Comparison of ENCODE assay signal across 8 cellular contexts in the genomic region with DNA sequence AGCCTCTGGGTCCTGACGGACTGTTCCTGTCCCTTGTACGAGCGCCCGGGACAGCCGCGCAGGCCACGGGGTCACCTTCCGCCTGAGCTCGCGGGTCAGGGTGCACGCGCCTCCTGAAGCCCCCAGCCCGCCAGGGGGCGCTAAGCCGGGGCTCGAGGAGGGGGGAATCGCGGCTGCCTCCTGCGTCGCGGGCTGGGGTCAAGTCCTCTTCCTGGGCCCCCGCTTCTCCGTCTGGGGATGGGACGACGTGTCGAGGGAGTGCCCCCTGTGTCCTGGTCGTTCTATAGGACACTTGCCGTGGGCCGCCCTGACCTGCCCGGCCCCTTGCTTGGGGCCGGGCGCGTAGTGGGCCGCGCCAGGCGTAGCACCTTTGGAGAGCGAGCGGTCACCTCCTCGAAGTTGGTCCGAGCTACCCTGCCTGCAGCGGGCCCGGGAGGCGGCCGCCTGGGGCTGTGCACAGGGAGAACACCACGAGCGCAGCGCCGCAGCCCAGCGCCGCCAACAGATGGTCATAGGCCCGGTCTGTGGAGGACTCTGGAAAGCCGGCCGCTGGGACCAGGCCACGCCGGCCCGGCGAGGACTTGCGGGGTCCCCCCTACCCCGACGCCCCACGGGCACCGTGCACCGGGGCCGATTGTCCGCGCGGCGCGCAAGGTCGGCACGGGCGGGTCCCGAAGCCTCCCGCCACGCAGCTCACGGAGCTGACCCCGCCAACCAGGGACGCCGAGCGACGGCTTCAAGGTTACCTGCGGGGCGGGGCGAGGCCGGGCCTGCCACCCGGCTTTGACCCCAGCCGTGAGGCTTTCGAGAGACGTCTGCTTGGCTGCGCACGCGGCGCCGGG. TPM values are rescaled to one million over a fixed set of nuclear protein-coding genes. Genes with fewer than 3 reads are reported as not detected.
DNase-seq lines count a peak whose midpoint lies in the region; ATAC-seq, FAIRE-seq and TF ChIP-seq lines count a peak whose summit lies in the region.

No MANE protein-coding gene starts in this region.

- no peaks in the 10 kb centered on the region for H3K4me1 ChIP-seq in ACC112 (ENCODE audit: control insufficient read depth, insufficient read depth, low read length, unreplicated experiment)
- peaks cover 0 to 34% (median 10%) of the 10 kb centered on the region in 4 donors for H3K4me1 ChIP-seq in right lobe of liver

- 0% methylated on average over 19 of the region's 94 CpGs for WGBS in right lobe of liver (ENCODE audit: insufficient coverage, low coverage, low lambda C conversion rate, missing lambda C conversion rate)

- H3K36me3 Mint-ChIP-seq in activated CD4-positive, alpha-beta T cell treated with anti-CD3 and anti-CD28 coated beads for 36 hours (ENCODE audit: low read depth) = no peaks in the 10 kb centered on the region
- no peaks in the 10 kb centered on the region for H3K36me3 Mint-ChIP-seq in dendritic cell treated with granulocyte-macrophage colony-stimulating factor and Interleukin-4, amounts not matched to agents 40 ng/mL and 50 ng/mL, for 4 days (ENCODE audit: low read depth)

- DNase-seq in GM19239 (ENCODE audit: insufficient read length, low spot score) (peak; percentile 78), NCI-H2196 (lab: John Stamatoyannopoulos, UW; ENCODE audit: unreplicated experiment) (peak; percentile 91), right lobe of liver (peak; percentile 88 to 91 (median 91))
- DNase-seq in activated CD4-positive, alpha-beta T cell treated with anti-CD3 and anti-CD28 coated beads for 36 hours = peak; percentile 88
- peak; percentile 74 for DNase-seq in stimulated activated CD4-positive, alpha-beta T cell treated with anti-CD3 and anti-CD28 coated beads, Interleukin-4, amount 100 ng/mL, for 24 hours

- TF ChIP-seq CTCF in right lobe of liver (IDR thresholded peaks at IDR 0.05) = peak; percentile 87 to 94 (median 92)

- POLR2A ChIA-PET in activated CD4-positive, alpha-beta T cell treated with anti-CD3 and anti-CD28 coated beads for 36 hours (lab: Charles Lee) = no interaction called here

- H3K9me3 Mint-ChIP-seq in activated CD4-positive, alpha-beta T cell treated with anti-CD3 and anti-CD28 coated beads for 36 hours (ENCODE audit: low read depth) = no peaks in the 10 kb centered on the region
- H3K9me3 Mint-ChIP-seq in dendritic cell treated with granulocyte-macrophage colony-stimulating factor and Interleukin-4, amounts not matched to agents 40 ng/mL and 50 ng/mL, for 4 days = no peaks in the 10 kb centered on the region

- no peaks in the 10 kb centered on the region for H3K36me3 ChIP-seq in ACC112 (ENCODE audit: insufficient read depth, low read length)
- H3K36me3 ChIP-seq in right lobe of liver = no peaks in the 10 kb centered on the region

- intact Hi-C loops in activated CD4-positive, alpha-beta T cell treated with anti-CD3 and anti-CD28 coated beads for 36 hours (cut with DNase I, micrococcal nuclease) = loop anchor here (1.0 to 5.0 kb wide), 5 partner anchors 26 to 473 kb away; a partner anchor contains a TSS
- intact Hi-C loops in dendritic cell treated with granulocyte-macrophage colony-stimulating factor and Interleukin-4, amounts not matched to agents 40 ng/mL and 50 ng/mL, for 4 days (cut with micrococcal nuclease) = loop anchor here (5.0 kb wide), 1 partner anchor 473 kb away; no protein-coding TSS in a partner anchor
- intact Hi-C loops in right lobe of liver (cut with DNase I) = loop anchor here (5.0 kb wide), 1 partner anchor 108 kb away; no protein-coding TSS in a partner anchor

- H3K4me3 ChIP-seq in ACC112 (ENCODE audit: low read depth, low read length) (peak overlapping the region; percentile 75), right lobe of liver (peak overlapping the region; percentile 52 to 66 (median 61))

- no peak for FAIRE-seq in GM19239 (lab: Jason Lieb, UNC)

- H3K27me3 ChIP-seq in ACC112 (ENCODE audit: insufficient read depth, low read length) = peaks cover 55% of the 10 kb centered on the region
- H3K27me3 ChIP-seq in right lobe of liver = no peaks in the 10 kb centered on the region

- H3K4me1 Mint-ChIP-seq in activated CD4-positive, alpha-beta T cell treated with anti-CD3 and anti-CD28 coated beads for 36 hours = peaks cover 15% of the 10 kb centered on the region
- peaks cover 52% of the 10 kb centered on the region for H3K4me1 Mint-ChIP-seq in dendritic cell treated with granulocyte-macrophage colony-stimulating factor and Interleukin-4, amounts not matched to agents 40 ng/mL and 50 ng/mL, for 4 days (ENCODE audit: low read depth)

- CTCF ChIA-PET in activated CD4-positive, alpha-beta T cell treated with anti-CD3 and anti-CD28 coated beads for 36 hours (lab: Charles Lee) = interaction anchor here (0.6 to 4.0 kb wide), 42 partner anchors 8 to 923 kb away, joined by 3 to 72 read pairs (median 4); no protein-coding TSS in a partner anchor

- H3K9me3 ChIP-seq in right lobe of liver = no peaks in the 10 kb centered on the region

- ATAC-seq in activated CD4-positive, alpha-beta T cell treated with anti-CD3 and anti-CD28 coated beads for 36 hours = peak; percentile 68
- ATAC-seq in right lobe of liver (peak; percentile 79 to 84 (median 81)), GM21786 (IDR thresholded peaks at IDR 0.05; ENCODE audit: unreplicated experiment) (no peak)

- H3K27ac ChIP-seq in ACC112 (ENCODE audit: low read depth, low read length) (no peak overlapping the region), right lobe of liver (peak overlapping the region in 2 of 3 donors; percentile 68 to 90)

- peak; percentile 39 for TF ChIP-seq POLR2A in right lobe of liver (IDR thresholded peaks at IDR 0.05)

- peak overlapping the region; percentile 47 for H2AFZ ChIP-seq in ACC112 (ENCODE audit: low read length, unreplicated experiment)

- peaks cover 52% of the 10 kb centered on the region for H3K27me3 Mint-ChIP-seq in activated CD4-positive, alpha-beta T cell treated with anti-CD3 and anti-CD28 coated beads for 36 hours
- H3K27me3 Mint-ChIP-seq in dendritic cell treated with granulocyte-macrophage colony-stimulating factor and Interleukin-4, amounts not matched to agents 40 ng/mL and 50 ng/mL, for 4 days = peaks cover 96% of the 10 kb centered on the region

- peak overlapping the region; percentile 63 for H3K4me3 Mint-ChIP-seq in activated CD4-positive, alpha-beta T cell treated with anti-CD3 and anti-CD28 coated beads for 36 hours
- peak overlapping the region; percentile 82 for H3K4me3 Mint-ChIP-seq in dendritic cell treated with granulocyte-macrophage colony-stimulating factor and Interleukin-4, amounts not matched to agents 40 ng/mL and 50 ng/mL, for 4 days

- no peak overlapping the region for H3K27ac Mint-ChIP-seq in activated CD4-positive, alpha-beta T cell treated with anti-CD3 and anti-CD28 coated beads for 36 hours
- H3K27ac Mint-ChIP-seq in dendritic cell treated with granulocyte-macrophage colony-stimulating factor and Interleukin-4, amounts not matched to agents 40 ng/mL and 50 ng/mL, for 4 days = no peak overlapping the region

- no peaks in the 10 kb centered on the region for H3K79me2 ChIP-seq in ACC112 (ENCODE audit: control insufficient read depth, insufficient read depth, low read length, unreplicated experiment)

RNA-seq across cellular contexts. Expression of a gene that starts 2.7 kb away (rescaled TPM):
- not detected for total RNA-seq in activated CD4-positive, alpha-beta T cell treated with anti-CD3 and anti-CD28 coated beads for 36 hours
- total RNA-seq in right lobe of liver = 10 to 100 TPM in 2 of 6 experiments, 1 to 10 TPM in 4; 2.8 to 13.1 (median 5.5) TPM
